Comparison of ENCODE assay signal across 29 cellular contexts in genomic region chr12:125968413-125968812, GRCh38.
"Had no signal": no experiment of that assay in that cellular context is flagged by ENCODE, and none has a peak within 500 bp of the region (broad histone marks: within the 10 kb centered on the region; RNA-seq: fewer than 3 reads in every experiment).

No MANE protein-coding gene starts in this region.

- H3K4me1 ChIP-seq: stomach, suprapubic skin, testis, thyroid gland, tibial artery, tibial nerve, transverse colon, upper lobe of left lung, upper lobe of right lung, uterus, vagina had no signal

- H3K27me3 ChIP-seq: stomach, suprapubic skin, testis, thyroid gland, tibial artery, tibial nerve, transverse colon, upper lobe of left lung, upper lobe of right lung, uterus, vagina had no signal

- H3K36me3 ChIP-seq: stomach, suprapubic skin, thoracic aorta, thyroid gland, tibial artery, tibial nerve, transverse colon, upper lobe of left lung, upper lobe of right lung, uterus, vagina had no signal

- H3K4me3 ChIP-seq: stomach, suprapubic skin, testis, thoracic aorta, thyroid gland, tibial artery, tibial nerve, transverse colon, upper lobe of left lung, upper lobe of right lung, uterus, vagina had no signal

- H3K27me3 Mint-ChIP-seq: stimulated activated memory B cell treated with anti-CD40 and anti-IgM and Interleukin-4, amounts not matched to agents 10 μg/mL and 1 μg/mL and 100 μg/mL, for 72 hours; stimulated activated naive B cell treated with anti-CD40 and anti-IgM and Interleukin-4, amounts not matched to agents 10 μg/mL and 1 μg/mL and 100 μg/mL, for 72 hours; stimulated activated naive CD8-positive, alpha-beta T cell treated with anti-CD3 and anti-CD28 coated beads, Interleukin-15, amount 100 ng/mL, for 72 hours; stimulated activated naive CD8-positive, alpha-beta T cell treated with anti-CD3 and anti-CD28 coated beads, Interleukin-15, Interleukin-2, amounts not matched to agents 100 ng/mL and 50 ng/mL, for 24 hours; type B pancreatic cell had no signal

- FAIRE-seq: urothelium cell line had no signal

- H3K4me3 Mint-ChIP-seq: stimulated activated effector memory CD8-positive, alpha-beta T cell treated with anti-CD3 and anti-CD28 coated beads, Interleukin-12 subunit alpha, Interleukin-12 subunit beta, amount 100 ng/mL, for 72 hours; stimulated activated memory B cell treated with anti-CD40 and anti-IgM and Interleukin-4, amounts not matched to agents 10 μg/mL and 1 μg/mL and 100 μg/mL, for 72 hours; stimulated activated naive B cell treated with anti-CD40 and anti-IgM and Interleukin-4, amounts not matched to agents 10 μg/mL and 1 μg/mL and 100 μg/mL, for 72 hours; stimulated activated naive CD8-positive, alpha-beta T cell treated with anti-CD3 and anti-CD28 coated beads, Interleukin-15, amount 100 ng/mL, for 72 hours; stimulated activated naive CD8-positive, alpha-beta T cell treated with anti-CD3 and anti-CD28 coated beads, Interleukin-15, Interleukin-2, amounts not matched to agents 100 ng/mL and 50 ng/mL, for 24 hours; type B pancreatic cell had no signal

- H3K36me3 Mint-ChIP-seq: stimulated activated effector memory CD8-positive, alpha-beta T cell treated with anti-CD3 and anti-CD28 coated beads, Interleukin-12 subunit alpha, Interleukin-12 subunit beta, amount 100 ng/mL, for 72 hours; stimulated activated memory B cell treated with anti-CD40 and anti-IgM and Interleukin-4, amounts not matched to agents 10 μg/mL and 1 μg/mL and 100 μg/mL, for 72 hours; stimulated activated naive B cell treated with anti-CD40 and anti-IgM and Interleukin-4, amounts not matched to agents 10 μg/mL and 1 μg/mL and 100 μg/mL, for 72 hours; type B pancreatic cell had no signal

- DNase-seq: stimulated activated CD4-positive, alpha-beta T cell treated with anti-CD3 and anti-CD28 coated beads, Interleukin-2, amount 100 ng/mL, for 48 hours; stimulated activated CD4-positive, alpha-beta T cell treated with anti-CD3 and anti-CD28 coated beads, Interleukin-4, amount 100 ng/mL, for 1 hour; stimulated activated CD4-positive, alpha-beta T cell treated with anti-CD3 and anti-CD28 coated beads, Interleukin-4, amount 100 ng/mL, for 24 hours; stimulated activated CD4-positive, alpha-beta T cell treated with anti-CD3 and anti-CD28 coated beads, Interleukin-4, amount 100 ng/mL, for 4 hours; stimulated activated CD8-positive, alpha-beta memory T cell treated with anti-CD3 and anti-CD28 coated beads, Interleukin-4, amount 100 ng/mL, for 48 hours; stimulated activated naive B cell treated with anti-CD40 and anti-IgM and Interleukin-4, amounts not matched to agents 10 μg/mL and 1 μg/mL and 100 μg/mL, for 72 hours; stimulated activated naive CD4-positive, alpha-beta T cell; stimulated activated naive CD4-positive, alpha-beta T cell treated with Interleukin-2 at 50 U/mL for 16 hours; stimulated activated naive CD8-positive, alpha-beta T cell treated with anti-CD3 and anti-CD28 coated beads, Interleukin-15, amount 100 ng/mL, for 72 hours; stimulated activated naive CD8-positive, alpha-beta T cell treated with anti-CD3 and anti-CD28 coated beads, Interleukin-15, Interleukin-2, amounts not matched to agents 100 U/mL and 50 U/mL, for 24 hours; stomach; substantia nigra; testis; thyroid gland; tibial artery; transverse colon; trophoblast cell; upper lobe of left lung; upper lobe of right lung; uterus had no signal

- H3K9me3 ChIP-seq: stomach, suprapubic skin, testis, thoracic aorta, thyroid gland, tibial artery, tibial nerve, transverse colon, upper lobe of left lung, upper lobe of right lung, uterus, vagina had no signal

- H3K27ac Mint-ChIP-seq: stimulated activated effector memory CD8-positive, alpha-beta T cell treated with anti-CD3 and anti-CD28 coated beads, Interleukin-12 subunit alpha, Interleukin-12 subunit beta, amount 100 ng/mL, for 72 hours; stimulated activated memory B cell treated with anti-CD40 and anti-IgM and Interleukin-4, amounts not matched to agents 10 μg/mL and 1 μg/mL and 100 μg/mL, for 72 hours; stimulated activated naive B cell treated with anti-CD40 and anti-IgM and Interleukin-4, amounts not matched to agents 10 μg/mL and 1 μg/mL and 100 μg/mL, for 72 hours; stimulated activated naive CD8-positive, alpha-beta T cell treated with anti-CD3 and anti-CD28 coated beads, Interleukin-15, Interleukin-2, amounts not matched to agents 100 ng/mL and 50 ng/mL, for 24 hours; type B pancreatic cell had no signal

- ATAC-seq: stimulated activated effector memory CD8-positive, alpha-beta T cell treated with anti-CD3 and anti-CD28 coated beads, Interleukin-12 subunit alpha, Interleukin-12 subunit beta, amount 100 ng/mL, for 72 hours; stimulated activated memory B cell treated with anti-CD40 and anti-IgM and Interleukin-4, amounts not matched to agents 10 μg/mL and 1 μg/mL and 100 μg/mL, for 72 hours; stimulated activated naive B cell treated with anti-CD40 and anti-IgM and Interleukin-4, amounts not matched to agents 10 μg/mL and 1 μg/mL and 100 μg/mL, for 72 hours; stimulated activated naive CD8-positive, alpha-beta T cell treated with anti-CD3 and anti-CD28 coated beads, Interleukin-15, amount 100 ng/mL, for 72 hours; stimulated activated naive CD8-positive, alpha-beta T cell treated with anti-CD3 and anti-CD28 coated beads, Interleukin-15, Interleukin-2, amounts not matched to agents 100 U/mL and 50 U/mL, for 24 hours; upper lobe of right lung had no signal

- H3K9me3 Mint-ChIP-seq: type B pancreatic cell had no signal

- H3K4me1 Mint-ChIP-seq: stimulated activated effector memory CD8-positive, alpha-beta T cell treated with anti-CD3 and anti-CD28 coated beads, Interleukin-12 subunit alpha, Interleukin-12 subunit beta, amount 100 ng/mL, for 72 hours; stimulated activated memory B cell treated with anti-CD40 and anti-IgM and Interleukin-4, amounts not matched to agents 10 μg/mL and 1 μg/mL and 100 μg/mL, for 72 hours; stimulated activated naive B cell treated with anti-CD40 and anti-IgM and Interleukin-4, amounts not matched to agents 10 μg/mL and 1 μg/mL and 100 μg/mL, for 72 hours; stimulated activated naive CD8-positive, alpha-beta T cell treated with anti-CD3 and anti-CD28 coated beads, Interleukin-15, amount 100 ng/mL, for 72 hours had no signal

- H3K27ac ChIP-seq: stomach, suprapubic skin, testis, thoracic aorta, thyroid gland, tibial artery, tibial nerve, transverse colon, upper lobe of left lung, upper lobe of right lung, uterus, vagina had no signal
